Comparison of ENCODE assay signal across 11 cellular contexts in genomic region chr10:100882681-100883321, GRCh38. TPM values are rescaled to one million over a fixed set of nuclear protein-coding genes. Genes with fewer than 3 reads are reported as not detected.
DNase-seq lines count a peak whose midpoint lies in the region; TF ChIP-seq lines count a peak whose summit lies in the region.
"Had no signal": no experiment of that assay in that cellular context is flagged by ENCODE, and none has a peak within 500 bp of the region (broad histone marks: within the 10 kb centered on the region; RNA-seq: fewer than 3 reads in every experiment).

No MANE protein-coding gene starts in this region.

- H3K9me3 ChIP-seq in SJSA1 (replicated peaks): no peaks in the 10 kb centered on the region
- H3K9me3 ChIP-seq: breast epithelium had no signal

- H3K27ac Mint-ChIP-seq in nephron progenitor cell: peak overlapping the region; percentile 25

- DNase-seq in AG08396 (ENCODE audit: low spot score) (peak; percentile 39), SJSA1 (ENCODE audit: low read depth in 1 of 2, low spot score in 2 of 2) (peak; percentile 41 to 61), fibroblast of the aortic adventitia (ENCODE audit: low read depth) (peak; percentile 83), nephron progenitor cell (no peak), SW480 (ENCODE audit: low spot score) (no peak)
- no peak for DNase-seq in activated T-cell treated with anti-CD3 and anti-CD28 coated beads, Interleukin-2, amount 50 U/mL, for 48 hours
- DNase-seq in activated CD4-positive, alpha-beta T cell treated with anti-CD3 and anti-CD28 coated beads for 4 hours: no peak
- DNase-seq in activated naive CD4-positive, alpha-beta T cell treated with Interleukin-2 at 50 U/mL for 16 hours: no peak
- DNase-seq: activated CD8-positive, alpha-beta memory T cell treated with anti-CD3 and anti-CD28 coated beads, Interleukin-2, amount 50 U/mL, for 4 hours; NCI-H226 had no signal

- H3K4me3 ChIP-seq in SJSA1 (no peak overlapping the region), fibroblast of the aortic adventitia (ENCODE audit: low read depth, low read length) (no peak overlapping the region)
- H3K4me3 ChIP-seq: breast epithelium had no signal

- H3K4me3 Mint-ChIP-seq in nephron progenitor cell: peak overlapping the region; percentile 8

- H3K27ac ChIP-seq in SJSA1: peak overlapping the region; percentile 19; the same call in 1 of the 2 replicates
- H3K27ac ChIP-seq: breast epithelium had no signal

- H3K27me3 ChIP-seq in SJSA1 (replicated peaks): no peaks in the 10 kb centered on the region

- H3K9me3 Mint-ChIP-seq in nephron progenitor cell: no peaks in the 10 kb centered on the region

- peaks cover 6% of the 10 kb centered on the region for H3K27me3 Mint-ChIP-seq in nephron progenitor cell (ENCODE audit: low read depth, poor library complexity)

- H3K4me1 Mint-ChIP-seq in nephron progenitor cell: peaks cover 93% of the 10 kb centered on the region

- no peak for TF ChIP-seq CTCF in fibroblast of the aortic adventitia (IDR thresholded peaks at IDR 0.05; ENCODE audit: insufficient read depth, low read length)
- TF ChIP-seq CTCF in nephron progenitor cell (IDR thresholded peaks at IDR 0.05): no peak

- no peaks in the 10 kb centered on the region for H3K36me3 Mint-ChIP-seq in nephron progenitor cell (ENCODE audit: low read depth)

- no peaks in the 10 kb centered on the region for H3K36me3 ChIP-seq in SJSA1
- H3K36me3 ChIP-seq: breast epithelium had no signal

- peaks cover 38% of the 10 kb centered on the region for H3K4me1 ChIP-seq in SJSA1 (replicated peaks)
- H3K4me1 ChIP-seq: breast epithelium had no signal

RNA-seq across cellular contexts. Expression of gene SLF2, which starts 30.0 kb away (rescaled TPM):
- total RNA-seq in SJSA1 (2014; rRNA removed; shearing (Covaris generic)): 31.4 and 50.1 TPM in 2 replicates
- total RNA-seq in fibroblast of the aortic adventitia (ENCODE audit: low replicate concordance): 34.8 and 62.8 TPM in 2 replicates

Comparison
In these comparisons a context has a peak if more than half of its experiments do, and no peak if none do; other contexts are left out.
1. DNase-seq: peak in AG08396 (single experiment), SJSA1 (2 of 2) and fibroblast of the aortic adventitia (single experiment); none in nephron progenitor cell (single experiment), activated T-cell treated with anti-CD3 and anti-CD28 coated beads, Interleukin-2, amount 50 U/mL, for 48 hours (0 of 2), activated CD4-positive, alpha-beta T cell treated with anti-CD3 and anti-CD28 coated beads for 4 hours (0 of 2), activated naive CD4-positive, alpha-beta T cell treated with Interleukin-2 at 50 U/mL for 16 hours (single experiment) and SW480 (single experiment).